Comparison of ENCODE assay signal across 1 cellular context in genomic region chr16:10297341-10298006, GRCh38.
TF ChIP-seq lines count a peak whose summit lies in the region.

No MANE protein-coding gene starts in this region.

TF ChIP-seq in HepG2, 621 proteins besides CTCF, POLR2A, EP300 and RAD21 (continued from another document and continues in another):
- TF ChIP-seq TIGD3 (CRISPR knock-in tag; IDR thresholded peaks at IDR 0.05; ENCODE audit: borderline replicate concordance) (no peak), ZBTB39 (CRISPR knock-in tag; IDR thresholded peaks at IDR 0.05) (no peak), SAP130 (CRISPR knock-in tag; IDR thresholded peaks at IDR 0.05; ENCODE audit: low read depth) (peak; percentile 57; the same call in 1 of the 2 replicates), SRSF4 (IDR thresholded peaks at IDR 0.05; ENCODE audit: low read depth, low read length, poor library complexity, severe bottlenecking) (no peak), BCLAF1 (IDR thresholded peaks at IDR 0.05) (no peak), SNAPC2 (CRISPR knock-in tag; IDR thresholded peaks at IDR 0.05) (0 out of 2 replicates have a peak, but pooled peaks have one; percentile 49), TFAP4 (IDR thresholded peaks at IDR 0.05; ENCODE audit: borderline replicate concordance, low read depth) (no peak), ELF1 (CRISPR knock-in tag; IDR thresholded peaks at IDR 0.05) (0 out of 2 replicates have a peak, but pooled peaks have one; percentile 35), TAF1 (CRISPR knock-in tag; IDR thresholded peaks at IDR 0.05) (no peak), SALL2 (CRISPR knock-in tag; IDR thresholded peaks at IDR 0.05) (no peak), ZNF598 (CRISPR knock-in tag; IDR thresholded peaks at IDR 0.05; ENCODE audit: borderline replicate concordance) (0 out of 2 replicates have a peak, but pooled peaks have one; percentile 68), ZNF337 (CRISPR knock-in tag; IDR thresholded peaks at IDR 0.05; ENCODE audit: borderline replicate concordance, low read depth) (peak; percentile 53; the same call in 1 of the 2 replicates), ZNF232 (CRISPR knock-in tag; IDR thresholded peaks at IDR 0.05; ENCODE audit: borderline replicate concordance) (no peak; the same call in 1 of the 2 replicates), ZNF136 (CRISPR knock-in tag; IDR thresholded peaks at IDR 0.05; ENCODE audit: low read depth) (peak; percentile 85; the same call in 1 of the 2 replicates), SOX6 (IDR thresholded peaks at IDR 0.05) (no peak), SOX6 (CRISPR knock-in tag; IDR thresholded peaks at IDR 0.05) (peak; percentile 70), ZNF292 (CRISPR knock-in tag; IDR thresholded peaks at IDR 0.05; ENCODE audit: borderline replicate concordance, low read depth) (peak; percentile 77; the same call in 1 of the 2 replicates), WIZ (CRISPR knock-in tag; IDR thresholded peaks at IDR 0.05) (no peak), MAFF (IDR thresholded peaks at IDR 0.05; ENCODE audit: low read depth, low read length) (no peak), CEBPB (IDR thresholded peaks at IDR 0.05; ENCODE audit: borderline replicate concordance, low read depth, low read length) (peak; percentile 84), HMG20A (CRISPR knock-in tag; IDR thresholded peaks at IDR 0.05; ENCODE audit: borderline replicate concordance) (0 out of 2 replicates have a peak, but pooled peaks have one; percentile 31), ATF7 (IDR thresholded peaks at IDR 0.05) (no peak), ATF7 (CRISPR knock-in tag; IDR thresholded peaks at IDR 0.05) (0 out of 2 replicates have a peak, but pooled peaks have one; percentile 28), ZNF781 (CRISPR knock-in tag; IDR thresholded peaks at IDR 0.05; ENCODE audit: borderline replicate concordance, not compliant biosample characterization) (peak; percentile 49), KDM2A (CRISPR knock-in tag; IDR thresholded peaks at IDR 0.05; ENCODE audit: borderline replicate concordance, low read depth) (peak; percentile 35; the same call in 1 of the 2 replicates), FOSL2 (CRISPR knock-in tag; IDR thresholded peaks at IDR 0.05) (peak; percentile 63), KMT2B (CRISPR knock-in tag; IDR thresholded peaks at IDR 0.05) (no peak), MED8 (CRISPR knock-in tag; IDR thresholded peaks at IDR 0.05; ENCODE audit: insufficient replicate concordance) (no peak), ZC3H4 (CRISPR knock-in tag; IDR thresholded peaks at IDR 0.05; ENCODE audit: borderline replicate concordance) (no peak), TBX2 (CRISPR knock-in tag; IDR thresholded peaks at IDR 0.05; ENCODE audit: borderline replicate concordance) (peak; percentile 61; the same call in 1 of the 2 replicates), NCOA5 (CRISPR knock-in tag; IDR thresholded peaks at IDR 0.05) (no peak), ZBTB25 (CRISPR knock-in tag; IDR thresholded peaks at IDR 0.05) (0 out of 2 replicates have a peak, but pooled peaks have one; percentile 42), PBX2 (CRISPR knock-in tag; IDR thresholded peaks at IDR 0.05) (peak; percentile 93), IRF1 (CRISPR knock-in tag; IDR thresholded peaks at IDR 0.05; ENCODE audit: low read depth) (no peak), NR2F1 (CRISPR knock-in tag; IDR thresholded peaks at IDR 0.05) (peak in 1 of 2 experiments; percentile 61; a peak in 1 of 4 replicates), BCL3 (CRISPR knock-in tag; IDR thresholded peaks at IDR 0.05) (peak; percentile 84; the same call in 1 of the 2 replicates), SKI (IDR thresholded peaks at IDR 0.05; ENCODE audit: partially characterized antibody) (peak; percentile 17), MTERF4 (CRISPR knock-in tag; IDR thresholded peaks at IDR 0.05) (no peak), SSRP1 (CRISPR knock-in tag; IDR thresholded peaks at IDR 0.05) (0 out of 2 replicates have a peak, but pooled peaks have one; percentile 53)
